Comparison of ENCODE assay signal across 8 cellular contexts in genomic region chr7:3095046-3095445, GRCh38. TPM values are rescaled to one million over a fixed set of nuclear protein-coding genes. Genes with fewer than 3 reads are reported as not detected.
DNase-seq lines count a peak whose midpoint lies in the region; ATAC-seq lines count a peak whose summit lies in the region.

No MANE protein-coding gene starts in this region.

- intact Hi-C loops in posterior cingulate gyrus (cut with DNase I), result no loop called here

- H3K36me3 Mint-ChIP-seq in immature natural killer cell, result peaks cover 0 to 10% (median 9%) of the 10 kb centered on the region in 3 donors

- H3K4me3 ChIP-seq in GM08714 (ENCODE audit: low read length), result peak overlapping the region; percentile 0; the same call in 1 of the 2 replicates

- peak overlapping the region; percentile 80 to 92 (median 85) for H3K4me3 Mint-ChIP-seq in immature natural killer cell

- peak; percentile 44 to 52 for DNase-seq in activated CD4-positive, alpha-beta T cell treated with anti-CD3 and anti-CD28 coated beads for 4 hours
- DNase-seq in immature natural killer cell (peak; percentile 72 to 76 (median 75)), NCI-H146 (lab: John Stamatoyannopoulos, UW) (no peak), DMS 273 treated with DMSO at 0.1 percent for 48 hours (lab: John Stamatoyannopoulos, UW) (no peak), posterior cingulate gyrus (no peak), H4 (ENCODE audit: low spot score) (no peak)

- H3K27me3 Mint-ChIP-seq in immature natural killer cell (ENCODE audit: low read depth in 3 of 3), result peaks cover 9 to 22% (median 10%) of the 10 kb centered on the region in 3 donors

- H3K4me1 Mint-ChIP-seq in immature natural killer cell, result peaks cover 77 to 78% of the 10 kb centered on the region in 2 donors

- peak overlapping the region; percentile 98 to 100 (median 100) for H3K27ac Mint-ChIP-seq in immature natural killer cell

- H3K9me3 Mint-ChIP-seq in immature natural killer cell, result no peaks in the 10 kb centered on the region

- ATAC-seq in HG03025 (IDR thresholded peaks at IDR 0.05; ENCODE audit: low FRiP score, unreplicated experiment), result peak; percentile 62

RNA-seq across cellular contexts. Expression of gene CARD11, which starts 51.4 kb away (rescaled TPM):
- polyA plus RNA-seq in immature natural killer cell, result 10 to 100 TPM in 2 of 3 donors, 1 to 10 TPM in 1; 3.3 to 76.5 (median 18.7) TPM
- 0.04 TPM in 1 of 2 replicates, not detected in the other for total RNA-seq in H4 (2014; rRNA removed; shearing (Covaris generic))

Comparison
In these comparisons a context has a peak if more than half of its experiments do, and no peak if none do; other contexts are left out.
1. DNase-seq: peak in activated CD4-positive, alpha-beta T cell treated with anti-CD3 and anti-CD28 coated beads for 4 hours (2 of 2) and immature natural killer cell (3 of 3); none in NCI-H146 (single experiment), DMS 273 treated with DMSO at 0.1 percent for 48 hours (single experiment), posterior cingulate gyrus (0 of 10) and H4 (single experiment).